In genomic region chr4:10828918-10829538, GRCh38 we compare ENCODE assay signal across 8 cellular contexts.
DNase-seq lines count a peak whose midpoint lies in the region; ATAC-seq and TF ChIP-seq lines count a peak whose summit lies in the region.
"Not testable (repeated sequence)": the region's sequence is repeated elsewhere in the genome, so short reads cannot be mapped to it uniquely, and the experiment has no call there.

No MANE protein-coding gene starts in this region.

- H3K4me3 ChIP-seq in HUES6 (ENCODE audit: low read depth, low read length), result peak overlapping the region; percentile 58
- H3K4me3 ChIP-seq in OCI-LY3 (ENCODE audit: low read length), result peak overlapping the region; percentile 75

- POLR2A ChIA-PET in CD4-positive, alpha-beta T cell (lab: Charles Lee); activated CD4-positive, alpha-beta memory T cell treated with anti-CD3 and anti-CD28 coated beads for 36 hours (lab: Charles Lee): not testable (repeated sequence)

- H3K9ac ChIP-seq in HUES6 (ENCODE audit: low read length) (peak overlapping the region; percentile 44), OCI-LY3 (ENCODE audit: low read length) (peak overlapping the region; percentile 70)

- H3K27ac ChIP-seq in CD4-positive, alpha-beta T cell (ENCODE audit: low read depth, low read length); HUES6 (ENCODE audit: low read depth, low read length): not testable (repeated sequence)
- peak overlapping the region; percentile 15 for H3K27ac ChIP-seq in OCI-LY3 (ENCODE audit: low read length)

- not testable (repeated sequence) for H3K36me3 Mint-ChIP-seq in CD4-positive, alpha-beta T cell (ENCODE audit: low read depth); activated CD4-positive, alpha-beta memory T cell treated with anti-CD3 and anti-CD28 coated beads for 36 hours; effector memory CD8-positive, alpha-beta T cell (ENCODE audit: insufficient read depth); progenitor cell of endocrine pancreas (ENCODE audit: insufficient read depth)

- not testable (repeated sequence) for ATAC-seq in CD4-positive, alpha-beta T cell (ENCODE audit: poor library complexity)
- peak; percentile 63 for ATAC-seq in effector memory CD8-positive, alpha-beta T cell (replicated peaks)

- intact Hi-C loops in CD4-positive, alpha-beta T cell (cut with DNase I, micrococcal nuclease); activated CD4-positive, alpha-beta memory T cell treated with anti-CD3 and anti-CD28 coated beads for 36 hours (cut with micrococcal nuclease): not testable (repeated sequence)

- CTCF ChIA-PET in CD4-positive, alpha-beta T cell (lab: Charles Lee); activated CD4-positive, alpha-beta memory T cell treated with anti-CD3 and anti-CD28 coated beads for 36 hours (lab: Charles Lee): not testable (repeated sequence)

- H3K27me3 Mint-ChIP-seq in CD4-positive, alpha-beta T cell; activated CD4-positive, alpha-beta memory T cell treated with anti-CD3 and anti-CD28 coated beads for 36 hours; effector memory CD8-positive, alpha-beta T cell; progenitor cell of endocrine pancreas: not testable (repeated sequence)

- not testable (repeated sequence) for H3K4me1 Mint-ChIP-seq in CD4-positive, alpha-beta T cell (ENCODE audit: low read depth); activated CD4-positive, alpha-beta memory T cell treated with anti-CD3 and anti-CD28 coated beads for 36 hours (ENCODE audit: low read depth); progenitor cell of endocrine pancreas (ENCODE audit: low read depth)
- peaks cover 0 to 10% of the 10 kb centered on the region in 2 donors for H3K4me1 Mint-ChIP-seq in effector memory CD8-positive, alpha-beta T cell (ENCODE audit: low read depth in 2 of 2)

- H3K4me2 ChIP-seq in OCI-LY3 (ENCODE audit: low read length), result peak overlapping the region; percentile 85

- not testable (repeated sequence) for H3K9me3 ChIP-seq in CD4-positive, alpha-beta T cell (ENCODE audit: control insufficient read depth, low read length); HUES6 (ENCODE audit: control insufficient read depth, insufficient read depth, low read depth, low read length); OCI-LY3 (ENCODE audit: insufficient read depth, low read length)

- peak overlapping the region; percentile 11 for H3K4me3 Mint-ChIP-seq in CD4-positive, alpha-beta T cell
- peak overlapping the region; percentile 32 for H3K4me3 Mint-ChIP-seq in activated CD4-positive, alpha-beta memory T cell treated with anti-CD3 and anti-CD28 coated beads for 36 hours
- peak overlapping the region; percentile 25 to 80 for H3K4me3 Mint-ChIP-seq in effector memory CD8-positive, alpha-beta T cell
- peak overlapping the region; percentile 63 for H3K4me3 Mint-ChIP-seq in progenitor cell of endocrine pancreas (ENCODE audit: low read depth)

- H3K9me3 Mint-ChIP-seq in CD4-positive, alpha-beta T cell; activated CD4-positive, alpha-beta memory T cell treated with anti-CD3 and anti-CD28 coated beads for 36 hours; progenitor cell of endocrine pancreas (ENCODE audit: low read depth): not testable (repeated sequence)
- peaks cover 3 to 11% of the 10 kb centered on the region in 2 donors for H3K9me3 Mint-ChIP-seq in effector memory CD8-positive, alpha-beta T cell

- not testable (repeated sequence) for H3K36me3 ChIP-seq in HUES6 (ENCODE audit: control insufficient read depth, insufficient read depth, low read length)
- H3K36me3 ChIP-seq in OCI-LY3 (replicated peaks; ENCODE audit: low read depth, low read length), result peaks cover 11% of the 10 kb centered on the region

- H3K27me3 ChIP-seq in CD4-positive, alpha-beta T cell (ENCODE audit: control insufficient read depth, insufficient read depth, low read length); HUES6 (ENCODE audit: control insufficient read depth, insufficient read depth, low read length); OCI-LY3 (ENCODE audit: low read depth, low read length): not testable (repeated sequence)

- H3K79me2 ChIP-seq in OCI-LY3 (ENCODE audit: low read length), result not testable (repeated sequence)

- not testable (repeated sequence) for H2AFZ ChIP-seq in OCI-LY3 (ENCODE audit: low read depth, low read length)

- H3K27ac Mint-ChIP-seq in CD4-positive, alpha-beta T cell; activated CD4-positive, alpha-beta memory T cell treated with anti-CD3 and anti-CD28 coated beads for 36 hours: not testable (repeated sequence)
- H3K27ac Mint-ChIP-seq in effector memory CD8-positive, alpha-beta T cell, result peak overlapping the region in 1 of 2 donors; percentile 86
- peak overlapping the region; percentile 64 for H3K27ac Mint-ChIP-seq in progenitor cell of endocrine pancreas

- H4K20me1 ChIP-seq in OCI-LY3 (ENCODE audit: insufficient read depth, low read length), result not testable (repeated sequence)

- DNase-seq in CD4-positive, alpha-beta T cell; activated CD4-positive, alpha-beta memory T cell treated with anti-CD3 and anti-CD28 coated beads for 36 hours; effector memory CD8-positive, alpha-beta T cell; progenitor cell of endocrine pancreas (ENCODE audit: low spot score, unreplicated experiment): not testable (repeated sequence)
- peak; percentile 70 for DNase-seq in ELF-1 (ENCODE audit: low read depth, low spot score)
- DNase-seq in NCI-H146 (lab: John Stamatoyannopoulos, UW), result peak; percentile 19

- not testable (repeated sequence) for TF ChIP-seq CTCF in CD4-positive, alpha-beta T cell (IDR thresholded peaks at IDR 0.05); OCI-LY3 (IDR thresholded peaks at IDR 0.05; ENCODE audit: low read depth, low read length); progenitor cell of endocrine pancreas (IDR thresholded peaks at IDR 0.05; ENCODE audit: unreplicated experiment)

- H3K4me1 ChIP-seq in HUES6 (ENCODE audit: control insufficient read depth, insufficient read depth, low read length), result not testable (repeated sequence)
- peaks cover 32% of the 10 kb centered on the region for H3K4me1 ChIP-seq in OCI-LY3 (ENCODE audit: low read length)

Comparison
In these comparisons a context has a peak if more than half of its experiments do, and no peak if none do; other contexts are left out.
1. H3K4me3 Mint-ChIP-seq: peak in every context shown above with its lines; median percentile 63 in progenitor cell of endocrine pancreas; 52 in effector memory CD8-positive, alpha-beta T cell; 32 in activated CD4-positive, alpha-beta memory T cell treated with anti-CD3 and anti-CD28 coated beads for 36 hours; 11 in CD4-positive, alpha-beta T cell.